26 cellular contexts compared by ENCODE assay signal in the genomic region with DNA sequence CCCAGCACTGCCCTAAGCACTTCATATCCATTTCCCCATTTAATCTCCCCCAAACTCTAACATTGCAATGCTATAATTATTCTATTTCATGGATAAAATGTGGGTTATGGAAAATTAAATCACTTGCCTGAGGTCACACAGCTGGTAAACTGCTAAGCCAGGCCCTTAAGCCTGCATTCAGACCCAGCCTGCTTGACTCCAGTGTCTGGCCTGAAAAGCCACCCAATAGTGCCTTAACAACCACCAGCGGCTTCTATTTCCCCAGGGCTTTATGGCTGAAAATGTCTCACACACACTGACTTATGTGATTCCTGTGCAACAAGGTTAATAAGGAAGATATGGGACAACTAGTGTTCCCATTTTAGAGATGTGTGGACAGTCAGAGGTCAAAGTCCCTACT.
"Had no signal": no experiment of that assay in that cellular context is flagged by ENCODE, and none has a peak within 500 bp of the region (broad histone marks: within the 10 kb centered on the region; RNA-seq: fewer than 3 reads in every experiment).

No MANE protein-coding gene starts in this region.

- H3K4me3 ChIP-seq: left lung, lower lobe of right lung, neural progenitor cell, psoas muscle, right atrium auricular region, right lobe of liver, smooth muscle cell, tibial nerve, uterus had no signal

- H2AFZ ChIP-seq: parathyroid adenoma had no signal

- H3K36me3 ChIP-seq: left lung, lower lobe of right lung, neural progenitor cell, neutrophil, right atrium auricular region, right lobe of liver, tibial nerve, uterus had no signal

- H3K4me2 ChIP-seq: neural progenitor cell, smooth muscle cell had no signal

- H3K4me1 ChIP-seq: left lung, lower lobe of right lung, parathyroid adenoma, psoas muscle, right atrium auricular region, right lobe of liver, tibial nerve, uterus had no signal

- H3K9ac ChIP-seq: neural progenitor cell, parathyroid adenoma had no signal

- DNase-seq: immature natural killer cell; kidney; left colon; left lung; lower lobe of right lung; mesendoderm; naive B cell; natural killer cell; nephron progenitor cell; occipital lobe; psoas muscle; right lobe of liver; stimulated activated CD4-positive, alpha-beta T cell treated with anti-CD3 and anti-CD28 coated beads, Interleukin-1b, Interleukin-23, amount 100 ng/mL, for 48 hours; stimulated activated CD4-positive, alpha-beta T cell treated with anti-CD3 and anti-CD28 coated beads, Interleukin-2, amount 100 ng/mL, for 48 hours; stimulated activated CD4-positive, alpha-beta T cell treated with anti-CD3 and anti-CD28 coated beads, Interleukin-4, amount 100 ng/mL, for 4 hours; stimulated activated CD8-positive, alpha-beta memory T cell treated with anti-CD3 and anti-CD28 coated beads, Interleukin-4, amount 100 ng/mL, for 48 hours; stimulated activated naive CD4-positive, alpha-beta T cell treated with Interleukin-2 at 50 U/mL for 16 hours; stimulated activated naive CD8-positive, alpha-beta T cell treated with anti-CD3 and anti-CD28 coated beads, Interleukin-15, amount 100 ng/mL, for 72 hours; substantia nigra; uterus had no signal

- H3K27me3 ChIP-seq: left lung, neural progenitor cell, neutrophil, right atrium auricular region, right lobe of liver, tibial nerve, uterus had no signal

- H3K9me3 ChIP-seq: left lung, lower lobe of right lung, neutrophil, psoas muscle, right atrium auricular region, right lobe of liver, tibial nerve, uterus had no signal

- H3K79me2 ChIP-seq: parathyroid adenoma had no signal

- H3K27ac ChIP-seq: left lung, lower lobe of right lung, neural progenitor cell, neutrophil, parathyroid adenoma, psoas muscle, right atrium auricular region, right lobe of liver, tibial nerve, uterus had no signal
